Comparison of ENCODE assay signal across 20 cellular contexts in the genomic region with DNA sequence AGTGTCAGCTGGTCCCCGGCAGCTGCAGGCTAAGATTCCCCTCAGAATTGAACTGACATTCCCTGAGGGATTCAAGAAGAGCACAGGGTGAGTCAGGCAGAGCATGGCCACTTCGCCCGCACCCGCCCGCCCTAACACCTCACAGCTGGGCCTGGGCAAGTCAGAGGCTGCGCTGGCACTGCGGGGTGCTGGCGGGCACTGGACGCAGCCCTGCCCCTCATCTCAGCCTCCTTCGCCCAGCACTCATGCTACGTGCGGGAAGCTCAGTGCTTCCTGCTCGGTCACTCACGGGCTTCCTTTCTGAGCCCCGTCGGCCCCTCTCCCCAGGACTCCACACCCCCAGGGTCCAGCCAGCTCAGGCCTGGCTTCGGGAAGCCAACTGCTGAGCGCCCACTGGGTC. TPM values are rescaled to one million over a fixed set of nuclear protein-coding genes. Genes with fewer than 3 reads are reported as not detected.
A peak's percentile ranks its signal among the peaks of the same experiment; 100 is the strongest.
DNase-seq lines count a peak whose midpoint lies in the region; ATAC-seq and TF ChIP-seq lines count a peak whose summit lies in the region.
"Had no signal": no experiment of that assay in that cellular context is flagged by ENCODE, and none has a peak within 500 bp of the region (broad histone marks: within the 10 kb centered on the region; RNA-seq: fewer than 3 reads in every experiment).

No MANE protein-coding gene starts in this region.

- H3K36me3 ChIP-seq in stomach: peaks cover 29 to 71% (median 64%) of the 10 kb centered on the region in 4 donors

- no peak for TF ChIP-seq EP300 in stomach (IDR thresholded peaks at IDR 0.05)

- intact Hi-C loops in stomach (cut with DNase I; ENCODE audit: low total_unique reads): no loop called here

- ATAC-seq in HG03565 (IDR thresholded peaks at IDR 0.05; ENCODE audit: unreplicated experiment): no peak
- ATAC-seq: activated T-cell treated with anti-CD3 and anti-CD28 coated beads, Interleukin-2, amount 50 U/mL, for 72 hours; right lobe of liver; stimulated activated memory B cell treated with anti-CD40 and anti-IgM and Interleukin-4, amounts not matched to agents 10 μg/mL and 1 μg/mL and 100 μg/mL, for 72 hours had no signal

- peaks cover 46 to 73% (median 66%) of the 10 kb centered on the region in 4 donors for H3K4me1 ChIP-seq in stomach

- H3K27ac ChIP-seq in stomach: peak overlapping the region; percentile 72 to 79 (median 75)
- H3K27ac ChIP-seq: hepatocyte, right lobe of liver, transverse colon had no signal

- TF ChIP-seq POLR2A in stomach (IDR thresholded peaks at IDR 0.05): no peak

- 68 to 81% (median 77%) methylated on average over 12 to 18 of the region's 18 CpGs for WGBS in stomach, 5 donors

- peak; percentile 51 for DNase-seq in EH (ENCODE audit: low read depth)
- peak; percentile 82 for DNase-seq in RPMI7951 (ENCODE audit: low read depth)
- peak; percentile 25 for DNase-seq in fibroblast of mammary gland (ENCODE audit: low read depth)
- DNase-seq in stomach: no peak
- DNase-seq in AG20443 (ENCODE audit: low spot score): no peak
- no peak for DNase-seq in stimulated activated CD4-positive, alpha-beta T cell treated with anti-CD3 and anti-CD28 coated beads, Interleukin-4, amount 100 ng/mL, for 1 hour
- DNase-seq: activated CD4-positive, alpha-beta T cell treated with anti-CD3 and anti-CD28 coated beads for 1 hour; activated T-cell treated with anti-CD3 and anti-CD28 coated beads, Interleukin-2, amount 50 U/mL, for 72 hours; EL; endodermal cell; H7; naive B cell; NCI-H1105; NCI-H510A treated with DMSO at 0.1 percent for 48 hours; SW 1271; transverse colon had no signal

- no peak for TF ChIP-seq CTCF in fibroblast of mammary gland (conservative IDR thresholded peaks at IDR 0.05; ENCODE audit: control insufficient read depth, insufficient read depth, low read depth, low read length)
- no peak for TF ChIP-seq CTCF in stomach (IDR thresholded peaks at IDR 0.05)

- no peaks in the 10 kb centered on the region for H3K27me3 ChIP-seq in stomach
- H3K27me3 ChIP-seq: hepatocyte, right lobe of liver, transverse colon had no signal

- H3K4me3 ChIP-seq in fibroblast of mammary gland (ENCODE audit: control insufficient read depth, low read depth, low read length) (no peak overlapping the region), stomach (no peak overlapping the region)
- H3K4me3 ChIP-seq: hepatocyte, right lobe of liver, transverse colon had no signal

- H3K9me3 ChIP-seq in stomach: no peaks in the 10 kb centered on the region
- H3K9me3 ChIP-seq: right lobe of liver, transverse colon had no signal

RNA-seq across cellular contexts. Expression of a gene that starts 56.9 kb away (rescaled TPM):
- 7.8 and 8.8 TPM in 2 replicates for total RNA-seq in RPMI7951 (2014; rRNA removed; shearing (Covaris generic))
- total RNA-seq in stomach: 10 to 100 TPM in 3 of 5 donors, 1 to 10 TPM in 2; 3.1 to 30.4 (median 16.7) TPM
- polyA plus RNA-seq in stomach: 10 to 100 TPM; 21.2 to 33.8 (median 27.4) TPM

Comparison
In these comparisons a context has a peak if more than half of its experiments do, and no peak if none do; other contexts are left out.
1. DNase-seq: peak in EH (single experiment), RPMI7951 (single experiment) and fibroblast of mammary gland (single experiment); none in stomach (single experiment), AG20443 (single experiment) and stimulated activated CD4-positive, alpha-beta T cell treated with anti-CD3 and anti-CD28 coated beads, Interleukin-4, amount 100 ng/mL, for 1 hour (single experiment).